Comparison of ENCODE assay signal across 1 cellular context in genomic region chr10:71132321-71132810, GRCh38.
TF ChIP-seq lines count a peak whose summit lies in the region.

No MANE protein-coding gene starts in this region.

TF ChIP-seq in SK-N-SH, 30 proteins besides CTCF, POLR2A, EP300 and RAD21 (continued from another document):
- TF ChIP-seq PBX3 (IDR thresholded peaks at IDR 0.05) (no peak), ZBTB33 (IDR thresholded peaks at IDR 0.05; ENCODE audit: borderline replicate concordance, low read depth) (no peak), JUND (IDR thresholded peaks at IDR 0.05) (no peak), NRF1 (IDR thresholded peaks at IDR 0.05; ENCODE audit: low read depth, low read length) (no peak), FOSL2 (IDR thresholded peaks at IDR 0.05; ENCODE audit: borderline replicate concordance, low read depth) (no peak), GABPA (IDR thresholded peaks at IDR 0.05; ENCODE audit: low read depth) (no peak), IRF3 (IDR thresholded peaks at IDR 0.05; ENCODE audit: low read depth, low read length) (no peak)
- TF ChIP-seq, protein P1, sequence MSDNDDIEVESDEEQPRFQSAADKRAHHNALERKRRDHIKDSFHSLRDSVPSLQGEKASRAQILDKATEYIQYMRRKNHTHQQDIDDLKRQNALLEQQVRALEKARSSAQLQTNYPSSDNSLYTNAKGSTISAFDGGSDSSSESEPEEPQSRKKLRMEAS (IDR thresholded peaks at IDR 0.05; ENCODE audit: low read depth): no peak
